ENCODE assay signal across 23 cellular contexts in the genomic region with DNA sequence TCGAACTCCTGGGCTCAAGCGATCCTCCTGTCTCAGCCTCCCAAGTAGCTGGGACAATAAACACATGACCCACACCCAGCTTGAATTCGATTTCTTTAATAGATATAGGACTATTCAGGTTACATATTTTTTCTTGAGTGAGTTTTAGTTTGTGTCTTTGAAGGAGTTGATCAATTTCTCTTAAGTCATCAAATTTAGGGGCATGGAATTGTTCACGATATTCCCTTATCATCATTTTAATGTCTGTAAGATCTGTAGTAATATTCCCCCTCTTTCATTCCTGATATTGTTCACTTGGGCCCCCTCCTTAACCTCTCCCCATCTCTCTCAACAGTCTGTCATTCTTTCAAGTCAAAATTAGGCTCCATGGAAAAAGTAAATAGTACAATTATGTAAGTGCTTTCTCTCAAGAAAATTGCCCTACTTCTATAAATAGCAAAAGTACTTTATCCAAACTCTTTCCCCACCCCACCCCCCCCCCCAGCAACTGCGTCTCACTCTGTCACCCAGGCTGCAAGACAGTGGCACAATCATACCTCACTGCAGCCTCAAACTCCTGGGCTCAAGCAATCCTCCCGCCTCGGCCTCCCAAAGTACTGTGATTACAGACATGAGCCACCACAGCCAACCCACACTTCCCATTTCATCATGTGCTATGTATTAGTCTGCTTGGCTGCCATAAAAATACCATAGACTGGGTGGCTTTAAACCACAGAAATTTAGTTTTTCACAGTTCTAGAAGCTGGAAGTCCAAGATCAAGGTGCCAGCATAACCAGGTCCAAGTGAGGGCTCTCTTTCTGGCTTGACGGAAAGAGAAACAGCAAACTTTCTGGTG. TPM values are rescaled to one million over a fixed set of nuclear protein-coding genes. Genes with fewer than 3 reads are reported as not detected.
DNase-seq lines count a peak whose midpoint lies in the region; ATAC-seq and TF ChIP-seq lines count a peak whose summit lies in the region.
"Had no signal": no experiment of that assay in that cellular context is flagged by ENCODE, and none has a peak within 500 bp of the region (broad histone marks: within the 10 kb centered on the region; RNA-seq: fewer than 3 reads in every experiment).

No MANE protein-coding gene starts in this region.

- H3K4me3 ChIP-seq in A673 (ENCODE audit: low read depth, low read length, poor library complexity, severe bottlenecking) (no peak overlapping the region), NB4 (ENCODE audit: low read depth, low read length) (no peak overlapping the region), left lung (no peak overlapping the region)
- H3K4me3 ChIP-seq: breast epithelium, vagina had no signal

- H3K27me3 ChIP-seq in A673 (replicated peaks; ENCODE audit: insufficient read depth, low read depth, low read length, poor library complexity), result no peaks in the 10 kb centered on the region
- H3K27me3 ChIP-seq in left lung, result no peaks in the 10 kb centered on the region
- H3K27me3 ChIP-seq: breast epithelium, vagina had no signal

- H3K36me3 Mint-ChIP-seq in activated CD4-positive, alpha-beta T cell treated with anti-CD3 and anti-CD28 coated beads, Interleukin-2, amount 10 ng/mL, durations not matched to agents 24 days and 14 days (ENCODE audit: low read depth), result peaks cover 17% of the 10 kb centered on the region

- no peaks in the 10 kb centered on the region for H3K27me3 Mint-ChIP-seq in activated CD4-positive, alpha-beta T cell treated with anti-CD3 and anti-CD28 coated beads, Interleukin-2, amount 10 ng/mL, durations not matched to agents 24 days and 14 days
- H3K27me3 Mint-ChIP-seq: activated CD4-positive, alpha-beta T cell treated with anti-CD3 and anti-CD28 coated beads, Interleukin-2, amount 10 ng/mL, durations not matched to agents 7 days and 5 days; dendritic cell treated with granulocyte-macrophage colony-stimulating factor and Interleukin-4, amounts not matched to agents 40 ng/mL and 50 ng/mL, for 4 days had no signal

- peak; percentile 88 for ATAC-seq in left lung
- ATAC-seq in HG03520 (IDR thresholded peaks at IDR 0.05; ENCODE audit: unreplicated experiment), result no peak

- H3K36me3 ChIP-seq in A673 (ENCODE audit: insufficient read depth, low read length, poor library complexity, severe bottlenecking), result no peaks in the 10 kb centered on the region
- peaks cover 0 to 3% of the 10 kb centered on the region in 2 donors for H3K36me3 ChIP-seq in left lung
- H3K36me3 ChIP-seq: breast epithelium, vagina had no signal

- POLR2A ChIA-PET in A673 (lab: Charles Lee; ENCODE audit: low non-redundant PET), result no interaction called here

- DNase-seq in activated CD4-positive, alpha-beta T cell treated with anti-CD3 and anti-CD28 coated beads for 48 hours, result peak; percentile 27
- DNase-seq in activated CD4-positive, alpha-beta T cell treated with anti-CD3 and anti-CD28 coated beads, Interleukin-2, amount 10 ng/mL, durations not matched to agents 24 days and 14 days, result no peak
- DNase-seq in A673 (ENCODE audit: low spot score) (no peak), NB4 (ENCODE audit: low read depth) (peak; percentile 43), left lung (no peak), NCI-H1092 treated with DMSO at 0.1 percent for 48 hours (lab: John Stamatoyannopoulos, UW) (no peak), substantia nigra (lab: John Stamatoyannopoulos, UW) (no peak)
- DNase-seq: activated CD4-positive, alpha-beta T cell treated with anti-CD3 and anti-CD28 coated beads, Interleukin-2, amount 10 ng/mL, durations not matched to agents 7 days and 5 days; DMS53; Karpas-422; mammary epithelial cell; NCI-H146; NCI-H345; NK-92 treated with Interleukin-12 subunit alpha and Interleukin-12 subunit beta, amount 100 ng/mL, for 24 hours; occipital lobe; right cardiac atrium; SW 1271 had no signal

- TF ChIP-seq CTCF in A673 (conservative IDR thresholded peaks at IDR 0.05; ENCODE audit: low read depth, low read length) (no peak), NB4 (IDR thresholded peaks at IDR 0.05; ENCODE audit: low read depth, low read length) (no peak), left lung (IDR thresholded peaks at IDR 0.05) (no peak)

- no peak overlapping the region for H3K27ac ChIP-seq in A673 (ENCODE audit: low read depth, low read length, poor library complexity, severe bottlenecking)
- no peak overlapping the region for H3K27ac ChIP-seq in left lung
- no peak overlapping the region for H3K27ac ChIP-seq in substantia nigra (ENCODE audit: low read depth, low read length, poor library complexity, severe bottlenecking)
- H3K27ac ChIP-seq: breast epithelium, RWPE1, vagina had no signal

- CTCF ChIA-PET in A673 (lab: Charles Lee), result no interaction called here

- no peak for TF ChIP-seq POLR2A in NB4 (IDR thresholded peaks at IDR 0.05; ENCODE audit: extremely low read depth, insufficient read length)

- TSS peak; percentile 26 for BruUV-seq in A673 (replicated peaks; lab: Mats Ljungman, UMichigan)

- intact Hi-C loops in activated CD4-positive, alpha-beta T cell treated with anti-CD3 and anti-CD28 coated beads, Interleukin-2, amount 10 ng/mL, durations not matched to agents 24 days and 14 days (cut with micrococcal nuclease), result no loop called here
- intact Hi-C loops in A673 (cut with micrococcal nuclease; ENCODE audit: unreplicated experiment) (no loop called here), left lung (cut with DNase I) (no loop called here)

- no peak overlapping the region for H3K27ac Mint-ChIP-seq in activated CD4-positive, alpha-beta T cell treated with anti-CD3 and anti-CD28 coated beads, Interleukin-2, amount 10 ng/mL, durations not matched to agents 24 days and 14 days
- H3K27ac Mint-ChIP-seq: activated CD4-positive, alpha-beta T cell treated with anti-CD3 and anti-CD28 coated beads, Interleukin-2, amount 10 ng/mL, durations not matched to agents 7 days and 5 days; dendritic cell treated with granulocyte-macrophage colony-stimulating factor and Interleukin-4, amounts not matched to agents 40 ng/mL and 50 ng/mL, for 4 days had no signal

- no peak overlapping the region for H3K4me3 Mint-ChIP-seq in activated CD4-positive, alpha-beta T cell treated with anti-CD3 and anti-CD28 coated beads, Interleukin-2, amount 10 ng/mL, durations not matched to agents 24 days and 14 days
- H3K4me3 Mint-ChIP-seq: activated CD4-positive, alpha-beta T cell treated with anti-CD3 and anti-CD28 coated beads, Interleukin-2, amount 10 ng/mL, durations not matched to agents 7 days and 5 days; CD14-positive monocyte; dendritic cell treated with granulocyte-macrophage colony-stimulating factor and Interleukin-4, amounts not matched to agents 40 ng/mL and 50 ng/mL, for 4 days had no signal

- no peaks in the 10 kb centered on the region for H3K4me1 ChIP-seq in A673 (ENCODE audit: insufficient read depth, low read length, poor library complexity, severe bottlenecking)
- H3K4me1 ChIP-seq in left lung, result peaks cover 0 to 22% of the 10 kb centered on the region in 2 donors
- H3K4me1 ChIP-seq: breast epithelium had no signal

- H3K9me3 ChIP-seq in A673 (ENCODE audit: low read depth, low read length, poor library complexity, severe bottlenecking) (no peaks in the 10 kb centered on the region), left lung (no peaks in the 10 kb centered on the region)
- H3K9me3 ChIP-seq: breast epithelium, vagina had no signal

- H3K9me3 Mint-ChIP-seq in activated CD4-positive, alpha-beta T cell treated with anti-CD3 and anti-CD28 coated beads, Interleukin-2, amount 10 ng/mL, durations not matched to agents 24 days and 14 days, result no peaks in the 10 kb centered on the region
- H3K9me3 Mint-ChIP-seq: activated CD4-positive, alpha-beta T cell treated with anti-CD3 and anti-CD28 coated beads, Interleukin-2, amount 10 ng/mL, durations not matched to agents 7 days and 5 days; dendritic cell treated with granulocyte-macrophage colony-stimulating factor and Interleukin-4, amounts not matched to agents 40 ng/mL and 50 ng/mL, for 4 days had no signal

- H3K4me1 Mint-ChIP-seq in activated CD4-positive, alpha-beta T cell treated with anti-CD3 and anti-CD28 coated beads, Interleukin-2, amount 10 ng/mL, durations not matched to agents 24 days and 14 days, result peaks cover 8% of the 10 kb centered on the region

RNA-seq across cellular contexts. Expression of gene WDR33, which starts 20.1 kb away (rescaled TPM):
- total RNA-seq in activated CD4-positive, alpha-beta T cell treated with anti-CD3 and anti-CD28 coated beads, Interleukin-2, amount 10 ng/mL, durations not matched to agents 24 days and 14 days, result 76.7 and 79.5 TPM in 2 replicates
- total RNA-seq in A673 (2021), result 83.8 and 87.1 TPM in 2 replicates
- total RNA-seq in left lung, result 10 to 100 TPM; 46.4 to 55.2 TPM

Comparison
In these comparisons a context has a peak if more than half of its experiments do, and no peak if none do; other contexts are left out.
1. DNase-seq: peak in activated CD4-positive, alpha-beta T cell treated with anti-CD3 and anti-CD28 coated beads for 48 hours (single experiment) and NB4 (single experiment); none in activated CD4-positive, alpha-beta T cell treated with anti-CD3 and anti-CD28 coated beads, Interleukin-2, amount 10 ng/mL, durations not matched to agents 24 days and 14 days (single experiment), A673 (single experiment), left lung (0 of 2), NCI-H1092 treated with DMSO at 0.1 percent for 48 hours (single experiment) and substantia nigra (0 of 49).